ENCODE assay signal across 8 cellular contexts in genomic region chr11:64759722-64760719, GRCh38. TPM values are rescaled to one million over a fixed set of nuclear protein-coding genes. Genes with fewer than 3 reads are reported as not detected.
DNase-seq lines count a peak whose midpoint lies in the region; ATAC-seq and TF ChIP-seq lines count a peak whose summit lies in the region.

TSS of gene PYGM (minus strand) at chr11:64759974. CDS start at chr11:64759898, 76 bp downstream.

- no peak within 1 kb of the TSS for H3K27ac ChIP-seq in liver (ENCODE audit: low read depth in 1 of 2, low read length in 2 of 2)
- H3K27ac ChIP-seq in thymus (ENCODE audit: low read depth): peak within 1 kb of the TSS; percentile 25
- H3K27ac ChIP-seq in Karpas-422 (ENCODE audit: low read length): no peak within 1 kb of the TSS

- no peak for ATAC-seq in activated CD4-positive, alpha-beta T cell treated with anti-CD3 and anti-CD28 coated beads for 36 hours

- peaks cover 29% of the 10 kb centered on the region for H3K36me3 Mint-ChIP-seq in activated CD4-positive, alpha-beta T cell treated with anti-CD3 and anti-CD28 coated beads for 36 hours (ENCODE audit: low read depth)

- H3K4me1 ChIP-seq in liver (ENCODE audit: control insufficient read depth in 4 of 4, insufficient read depth in 4 of 4, low read length in 3 of 4) (peaks cover 0 to 7% (median 0%) of the 10 kb centered on the region in 4 donors), thymus (ENCODE audit: control insufficient read depth, insufficient read depth, low read length) (peaks cover 14% of the 10 kb centered on the region), Karpas-422 (ENCODE audit: low read length) (peaks cover 5% of the 10 kb centered on the region; the same call in 1 of the 2 replicates)

- H3K4me3 ChIP-seq in liver (ENCODE audit: low read depth in 1 of 3, low read length in 3 of 3): no peak within 1 kb of the TSS
- no peak within 1 kb of the TSS for H3K4me3 ChIP-seq in thymus (ENCODE audit: low read length)
- H3K4me3 ChIP-seq in Karpas-422 (ENCODE audit: low read length): no peak within 1 kb of the TSS

- no peaks in the 10 kb centered on the region for H3K9me3 Mint-ChIP-seq in activated CD4-positive, alpha-beta T cell treated with anti-CD3 and anti-CD28 coated beads for 36 hours (ENCODE audit: low read depth)

- H3K36me3 ChIP-seq in liver (ENCODE audit: control insufficient read depth in 4 of 4, insufficient read depth in 3 of 4, low read depth in 1 of 4, low read length in 3 of 4): peaks cover 6 to 24% (median 17%) of the 10 kb centered on the region in 4 donors
- H3K36me3 ChIP-seq in thymus (ENCODE audit: control insufficient read depth, insufficient read depth): peaks cover 35% of the 10 kb centered on the region
- H3K36me3 ChIP-seq in Karpas-422 (ENCODE audit: insufficient read depth, low read length): peaks cover 14% of the 10 kb centered on the region; the same call in 1 of the 2 replicates

- H3K27me3 ChIP-seq in liver (ENCODE audit: control insufficient read depth in 4 of 4, insufficient read depth in 4 of 4, low read length in 3 of 4): no peaks in the 10 kb centered on the region
- no peaks in the 10 kb centered on the region for H3K27me3 ChIP-seq in thymus (ENCODE audit: control insufficient read depth, insufficient read depth)
- no peaks in the 10 kb centered on the region for H3K27me3 ChIP-seq in Karpas-422 (ENCODE audit: low read length)

- H3K4me2 ChIP-seq in Karpas-422 (ENCODE audit: low read depth, low read length, poor library complexity, severe bottlenecking): no peak within 1 kb of the TSS

- no peaks in the 10 kb centered on the region for H3K9me3 ChIP-seq in liver (ENCODE audit: control insufficient read depth in 4 of 4, low read length in 3 of 4)
- no peaks in the 10 kb centered on the region for H3K9me3 ChIP-seq in thymus (ENCODE audit: control insufficient read depth)
- no peaks in the 10 kb centered on the region for H3K9me3 ChIP-seq in Karpas-422 (ENCODE audit: low read length)

- peak within 1 kb of the TSS; percentile 83 for H3K27ac Mint-ChIP-seq in activated CD4-positive, alpha-beta T cell treated with anti-CD3 and anti-CD28 coated beads for 36 hours

- H3K79me2 ChIP-seq in Karpas-422 (ENCODE audit: low read length): no peaks in the 10 kb centered on the region

- no peak for TF ChIP-seq RAD21 in liver (IDR thresholded peaks at IDR 0.05)

- peaks cover 16% of the 10 kb centered on the region for H4K20me1 ChIP-seq in Karpas-422 (ENCODE audit: insufficient read depth, low read depth, low read length)

- no peak for DNase-seq in activated CD4-positive, alpha-beta T cell treated with anti-CD3 and anti-CD28 coated beads for 36 hours
- no peak for DNase-seq in activated CD4-positive, alpha-beta T cell treated with anti-CD3 and anti-CD28 coated beads, Interleukin-2, amount 50 U/mL, for 48 hours
- DNase-seq in brain pericyte (ENCODE audit: low read depth, low spot score) (peak; percentile 69), Karpas-422 (no peak), SHP77 treated with DMSO at 0.1 percent for 48 hours (lab: John Stamatoyannopoulos, UW) (no peak), superior temporal gyrus (ENCODE audit: extremely low spot score) (no peak)

- no peaks in the 10 kb centered on the region for H3K27me3 Mint-ChIP-seq in activated CD4-positive, alpha-beta T cell treated with anti-CD3 and anti-CD28 coated beads for 36 hours

- no peak within 1 kb of the TSS for H3K4me3 Mint-ChIP-seq in activated CD4-positive, alpha-beta T cell treated with anti-CD3 and anti-CD28 coated beads for 36 hours

- 75% methylated on average over 24 of the region's 24 CpGs for WGBS in liver
- WGBS in thymus: 89% methylated on average over 24 of the region's 24 CpGs

- no peak within 1 kb of the TSS for H2AFZ ChIP-seq in Karpas-422 (ENCODE audit: low read length)

- POLR2A ChIA-PET in activated CD4-positive, alpha-beta T cell treated with anti-CD3 and anti-CD28 coated beads for 36 hours (lab: Charles Lee): interaction anchor here (1.2 to 1.3 kb wide), 5 partner anchors 9 to 19 kb away, joined by 3 to 21 read pairs (median 11); partner anchors contain the start of genes RASGRP2 and SF1

- CTCF ChIA-PET in activated CD4-positive, alpha-beta T cell treated with anti-CD3 and anti-CD28 coated beads for 36 hours (lab: Charles Lee): interaction anchor here (1.0 to 5.1 kb wide), 5 partner anchors 9 to 16 kb away, joined by 3 to 30 read pairs (median 5); partner anchors contain the start of gene RASGRP2

- intact Hi-C loops in activated CD4-positive, alpha-beta T cell treated with anti-CD3 and anti-CD28 coated beads for 36 hours (cut with DNase I, micrococcal nuclease): no loop called here

- H3K9me2 ChIP-seq in Karpas-422 (replicated peaks; ENCODE audit: insufficient read depth, low read length): no peaks in the 10 kb centered on the region

- peaks cover 49% of the 10 kb centered on the region for H3K4me1 Mint-ChIP-seq in activated CD4-positive, alpha-beta T cell treated with anti-CD3 and anti-CD28 coated beads for 36 hours

- no peak within 1 kb of the TSS for H3K9ac ChIP-seq in liver (ENCODE audit: low read depth in 1 of 2, low read length in 2 of 2)
- no peak within 1 kb of the TSS for H3K9ac ChIP-seq in Karpas-422 (ENCODE audit: low read length)

- no peak for TF ChIP-seq CTCF in liver (IDR thresholded peaks at IDR 0.05; ENCODE audit: low read depth, low read length, missing input control)

TF ChIP-seq in liver, 16 proteins besides CTCF, POLR2A, EP300 and RAD21:
- TF ChIP-seq EGR1 (IDR thresholded peaks at IDR 0.05; ENCODE audit: low read depth in 2 of 2) (no peak), TAF1 (conservative IDR thresholded peaks at IDR 0.05) (no peak), RXRA (IDR thresholded peaks at IDR 0.05) (no peak), NR2F2 (IDR thresholded peaks at IDR 0.05) (peak; percentile 40), YY1 (IDR thresholded peaks at IDR 0.05) (no peak), HNF4G (IDR thresholded peaks at IDR 0.05) (no peak), SP1 (IDR thresholded peaks at IDR 0.05) (peak; percentile 11), HNF4A (conservative IDR thresholded peaks at IDR 0.05) (no peak), FOXA1 (IDR thresholded peaks at IDR 0.05) (no peak), ZBTB33 (IDR thresholded peaks at IDR 0.05) (no peak), FOXA2 (IDR thresholded peaks at IDR 0.05) (no peak)
- TF ChIP-seq, protein P1, sequence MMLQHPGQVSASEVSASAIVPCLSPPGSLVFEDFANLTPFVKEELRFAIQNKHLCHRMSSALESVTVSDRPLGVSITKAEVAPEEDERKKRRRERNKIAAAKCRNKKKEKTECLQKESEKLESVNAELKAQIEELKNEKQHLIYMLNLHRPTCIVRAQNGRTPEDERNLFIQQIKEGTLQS (IDR thresholded peaks at IDR 0.05): no peak

RNA-seq across cellular contexts. Expression of gene PYGM, which starts in this region (rescaled TPM):
- 1 to 10 TPM in 1 of 2 experiments, under 1 TPM in 1; 0.87 to 1.5 TPM for total RNA-seq in activated CD4-positive, alpha-beta T cell treated with anti-CD3 and anti-CD28 coated beads for 36 hours
- total RNA-seq in liver: 1 to 10 TPM in 1 of 2 donors, under 1 TPM in 1; 0.23 to 1.3 TPM
- polyA plus RNA-seq in liver (under 1 TPM; 0.26 to 0.32 TPM), thymus (3.5 TPM)
- 1.3 TPM in 1 of 2 replicates, not detected in the other for total RNA-seq in Karpas-422 (2014; rRNA removed; shearing (Covaris generic); ENCODE audit: low replicate concordance)
